ENCODE assay signal across 10 cellular contexts in the genomic region with DNA sequence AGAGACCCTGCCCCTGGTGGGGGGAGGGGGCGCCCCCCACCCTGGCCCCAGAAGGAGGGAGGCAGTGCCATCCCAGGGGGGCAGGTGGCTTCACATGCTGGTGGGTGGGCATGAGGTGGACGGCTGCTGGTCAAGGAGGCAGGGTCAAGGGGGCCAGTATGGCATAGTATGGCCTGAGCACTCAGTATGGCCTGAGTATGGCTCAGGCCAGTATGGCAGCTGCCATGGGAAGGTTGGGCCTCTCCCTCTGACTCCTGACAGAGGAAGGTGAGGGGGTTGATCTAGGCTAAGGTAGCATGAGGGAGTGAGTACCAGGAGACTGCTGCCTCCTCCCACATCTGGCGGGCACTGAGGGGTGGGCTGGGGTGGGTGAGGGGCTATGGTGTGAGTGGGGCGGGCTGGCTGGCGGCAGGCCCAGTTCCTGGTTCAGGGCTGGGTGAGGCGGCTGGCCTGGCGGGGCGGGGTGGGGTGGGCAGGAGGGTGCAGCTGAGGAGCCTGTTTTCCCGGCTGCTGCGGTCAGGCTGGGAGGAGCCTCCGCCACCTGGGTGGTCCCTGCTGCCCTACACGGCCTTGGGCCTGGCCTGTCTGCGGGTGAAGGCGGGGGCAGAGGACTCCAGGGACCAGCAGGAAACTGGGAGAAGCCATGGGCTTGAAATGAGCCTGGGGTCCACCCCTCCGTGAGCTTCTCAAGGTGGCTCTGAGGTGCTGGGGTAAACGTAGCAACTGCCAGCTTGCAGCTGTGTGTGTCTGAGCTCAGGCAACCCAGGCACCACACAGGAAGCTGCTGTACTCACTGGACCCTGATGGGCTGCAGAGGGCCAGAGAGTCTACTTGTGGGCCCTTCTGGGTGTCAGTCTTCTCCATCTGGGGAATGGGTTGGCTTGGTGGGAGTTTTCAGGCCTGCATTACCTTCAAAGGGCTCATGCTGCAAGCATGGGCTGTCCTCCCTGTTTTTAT. TPM values are rescaled to one million over a fixed set of nuclear protein-coding genes. Genes with fewer than 3 reads are reported as not detected.
DNase-seq lines count a peak whose midpoint lies in the region; ATAC-seq and TF ChIP-seq lines count a peak whose summit lies in the region.
"Had no signal": no experiment of that assay in that cellular context is flagged by ENCODE, and none has a peak within 500 bp of the region (broad histone marks: within the 10 kb centered on the region; RNA-seq: fewer than 3 reads in every experiment).

No MANE protein-coding gene starts in this region.

- H3K4me3 ChIP-seq in right cardiac atrium (ENCODE audit: low read length) = no peak overlapping the region
- H3K4me3 ChIP-seq: K562, thoracic aorta had no signal

- peaks cover 60% of the 10 kb centered on the region for H3K4me1 Mint-ChIP-seq in Calu3 (ENCODE audit: low read depth, unreplicated experiment)
- H3K4me1 Mint-ChIP-seq in activated B cell treated with CpG ODN at 0.5 μM for 24 hours = peaks cover 46% of the 10 kb centered on the region

- no peaks in the 10 kb centered on the region for H3K9me3 Mint-ChIP-seq in Calu3 (ENCODE audit: low read depth, unreplicated experiment)
- no peaks in the 10 kb centered on the region for H3K9me3 Mint-ChIP-seq in activated B cell treated with CpG ODN at 0.5 μM for 24 hours

- ATAC-seq in activated B cell treated with CpG ODN at 0.5 μM for 24 hours (ENCODE audit: low read depth) (peak; percentile 80), right cardiac atrium (peak in 1 of 2 donors; percentile 8), GM21381 (IDR thresholded peaks at IDR 0.05; ENCODE audit: unreplicated experiment) (no peak), HG03280 (IDR thresholded peaks at IDR 0.05; ENCODE audit: unreplicated experiment) (no peak)

- H3K36me3 Mint-ChIP-seq in Calu3 (ENCODE audit: insufficient read depth, unreplicated experiment) (peaks cover 28% of the 10 kb centered on the region), activated B cell treated with CpG ODN at 0.5 μM for 24 hours (ENCODE audit: low read depth) (no peaks in the 10 kb centered on the region)

- no peaks in the 10 kb centered on the region for H3K9me3 ChIP-seq in right cardiac atrium (ENCODE audit: control insufficient read depth, low read length)
- H3K9me3 ChIP-seq: thoracic aorta had no signal

- no peaks in the 10 kb centered on the region for H3K27me3 Mint-ChIP-seq in Calu3 (ENCODE audit: unreplicated experiment)
- no peaks in the 10 kb centered on the region for H3K27me3 Mint-ChIP-seq in activated B cell treated with CpG ODN at 0.5 μM for 24 hours

- H3K4me3 Mint-ChIP-seq in Calu3 (ENCODE audit: low read depth, unreplicated experiment) (peak overlapping the region; percentile 36), activated B cell treated with CpG ODN at 0.5 μM for 24 hours (peak overlapping the region; percentile 11)

- BruUV-seq in Calu3 (replicated peaks; lab: Mats Ljungman, UMichigan) = no TSS peak

- peak overlapping the region; percentile 67 for H3K27ac Mint-ChIP-seq in Calu3 (ENCODE audit: unreplicated experiment)
- H3K27ac Mint-ChIP-seq in activated B cell treated with CpG ODN at 0.5 μM for 24 hours = peak overlapping the region; percentile 56

- CTCF ChIA-PET in Calu3 (lab: Charles Lee) = no interaction called here
- CTCF ChIA-PET in activated B cell treated with CpG ODN at 0.5 μM for 24 hours (lab: Charles Lee) = interaction anchor here (1.1 kb wide), 1 partner anchor 56 kb away, joined by 3 read pairs; no protein-coding TSS in a partner anchor

- DNase-seq in Calu3 = peak; percentile 85
- DNase-seq in activated B cell treated with CpG ODN at 0.5 μM for 24 hours = no peak
- peak in 1 of 3 donors; percentile 72 for DNase-seq in right cardiac atrium
- DNase-seq in retina = peak; percentile 67
- no peak for DNase-seq in NCI-H2107 (lab: John Stamatoyannopoulos, UW)
- DNase-seq in SW 1271 (lab: John Stamatoyannopoulos, UW) = no peak

- no peaks in the 10 kb centered on the region for H3K27me3 ChIP-seq in right cardiac atrium (ENCODE audit: control insufficient read depth, insufficient read depth)

- peaks cover 25% of the 10 kb centered on the region for H3K4me1 ChIP-seq in right cardiac atrium (ENCODE audit: control insufficient read depth, insufficient read depth, low read length)

- POLR2A ChIA-PET in activated B cell treated with CpG ODN at 0.5 μM for 24 hours (lab: Charles Lee) = interaction anchor here (1.1 to 1.6 kb wide), 3 partner anchors 11 to 45 kb away, joined by 3 to 5 read pairs (median 4); no protein-coding TSS in a partner anchor

- 56% methylated on average over 16 of the region's 16 CpGs for WGBS in right cardiac atrium

- H3K27ac ChIP-seq in right cardiac atrium (ENCODE audit: low read length) = peak overlapping the region; percentile 11
- H3K27ac ChIP-seq: thoracic aorta had no signal

- intact Hi-C loops in Calu3 (cut with micrococcal nuclease; ENCODE audit: unreplicated experiment) = loop anchor here (5.0 to 10.0 kb wide), 2 partner anchors 47 to 99 kb away; a partner anchor contains a TSS
- intact Hi-C loops in activated B cell treated with CpG ODN at 0.5 μM for 24 hours (cut with micrococcal nuclease) = loop anchor here (5.0 kb wide), 1 partner anchor 524 kb away; a partner anchor contains a TSS
- intact Hi-C loops in right cardiac atrium (cut with DNase I) = loop anchor here in 1 of 4 donors (10.0 kb wide), 1 partner anchor 57 kb away; no protein-coding TSS in a partner anchor

- no peak for TF ChIP-seq CTCF in Calu3 (IDR thresholded peaks at IDR 0.05; ENCODE audit: unreplicated experiment)
- TF ChIP-seq CTCF in activated B cell treated with CpG ODN at 0.5 μM for 24 hours (IDR thresholded peaks at IDR 0.05) = no peak

RNA-seq across cellular contexts. Expression of a gene that starts 57.0 kb away (rescaled TPM):
- total RNA-seq in Calu3 (2022) (38.0 and 43.4 TPM in 2 replicates), activated B cell treated with CpG ODN at 0.5 μM for 24 hours (26.7 and 31.2 TPM in 2 replicates), right cardiac atrium (10 to 100 TPM; 18.2 to 26.8 (median 23.4) TPM)
- polyA plus RNA-seq in right cardiac atrium = 18.8 TPM

Comparison
In these comparisons a context has a peak if more than half of its experiments do, and no peak if none do; other contexts are left out.
1. DNase-seq: peak in Calu3 (single experiment) and retina (single experiment); none in activated B cell treated with CpG ODN at 0.5 μM for 24 hours (single experiment), NCI-H2107 (single experiment) and SW 1271 (0 of 2).